8 cellular contexts compared by ENCODE assay signal in genomic region chr6:36679043-36679821, GRCh38. TPM values are rescaled to one million over a fixed set of nuclear protein-coding genes. Genes with fewer than 3 reads are reported as not detected.
DNase-seq lines count a peak whose midpoint lies in the region; ATAC-seq and TF ChIP-seq lines count a peak whose summit lies in the region.

No MANE protein-coding gene starts in this region.

- ATAC-seq in naive thymus-derived CD8-positive, alpha-beta T cell, result no peak
- no peak for ATAC-seq in GM18907 (IDR thresholded peaks at IDR 0.05; ENCODE audit: unreplicated experiment)

- intact Hi-C loops in uterus (cut with DNase I; ENCODE audit: low total_unique reads), result no loop called here

- H3K4me1 Mint-ChIP-seq in naive thymus-derived CD8-positive, alpha-beta T cell, result peaks cover 16 to 48% (median 29%) of the 10 kb centered on the region in 4 donors

- no peaks in the 10 kb centered on the region for H3K9me3 ChIP-seq in uterus

- POLR2A ChIA-PET in naive thymus-derived CD8-positive, alpha-beta T cell (lab: Charles Lee), result interaction anchor here (0.7 to 2.0 kb wide), 13 partner anchors 12 to 377 kb away, joined by 3 to 7 read pairs (median 4); no protein-coding TSS in a partner anchor

- peak; percentile 20 to 25 for TF ChIP-seq POLR2A in uterus (IDR thresholded peaks at IDR 0.05)

- H3K36me3 ChIP-seq in uterus, result no peaks in the 10 kb centered on the region

- peak in 1 of 4 experiments; percentile 1 for TF ChIP-seq CTCF in uterus (IDR thresholded peaks at IDR 0.05)

- peak overlapping the region; percentile 33 to 98 (median 86) for H3K27ac Mint-ChIP-seq in naive thymus-derived CD8-positive, alpha-beta T cell

- H3K27me3 Mint-ChIP-seq in naive thymus-derived CD8-positive, alpha-beta T cell, result peaks cover 0 to 12% (median 0%) of the 10 kb centered on the region in 5 donors

- H3K4me3 Mint-ChIP-seq in naive thymus-derived CD8-positive, alpha-beta T cell, result peak overlapping the region; percentile 84 to 96 (median 91)

- H3K4me1 ChIP-seq in uterus, result peaks cover 0 to 5% of the 10 kb centered on the region in 2 donors

- no peaks in the 10 kb centered on the region for H3K27me3 ChIP-seq in uterus

- peak overlapping the region; percentile 100 for H3K27ac ChIP-seq in uterus

- H3K36me3 Mint-ChIP-seq in naive thymus-derived CD8-positive, alpha-beta T cell, result no peaks in the 10 kb centered on the region

- DNase-seq in ELF-1 (ENCODE audit: low read depth, low spot score), result peak; percentile 66
- peak; percentile 82 for DNase-seq in M059J (ENCODE audit: low read depth)
- peak; percentile 57 for DNase-seq in activated T-cell treated with anti-CD3 and anti-CD28 coated beads, Interleukin-2, amount 50 U/mL, for 1 hour
- DNase-seq in fibroblast of gingiva (ENCODE audit: low read depth), result peak; percentile 63
- DNase-seq in naive thymus-derived CD8-positive, alpha-beta T cell, result peak in 3 of 10 donors; percentile 4 to 27 (median 19)
- DNase-seq in uterus, result peak; percentile 80 to 81
- no peak for DNase-seq in GF-D8 (lab: John Stamatoyannopoulos, UW)

- H3K9me3 Mint-ChIP-seq in naive thymus-derived CD8-positive, alpha-beta T cell, result no peaks in the 10 kb centered on the region

- H3K4me3 ChIP-seq in uterus, result peak overlapping the region; percentile 73 to 94

RNA-seq across cellular contexts. Expression of gene CDKN1A, which starts 0.7 kb away (rescaled TPM):
- total RNA-seq in M059J (2014; rRNA removed; shearing (Covaris generic)), result 48.5 and 53.0 TPM in 2 replicates
- 1 to 10 TPM; 1.9 to 2.7 TPM for total RNA-seq in naive thymus-derived CD8-positive, alpha-beta T cell
- 1 to 10 TPM in 1 of 3 donors, under 1 TPM in 2; 0.12 to 2.0 (median 0.28) TPM for polyA plus RNA-seq in naive thymus-derived CD8-positive, alpha-beta T cell
- 100 to 1,000 TPM in 1 of 4 donors, 10 to 100 TPM in 2, 1 to 10 TPM in 1; 8.8 to 119 (median 75.8) TPM for total RNA-seq in uterus

RNA-seq across cellular contexts. Expression of gene RAB44, which starts 18.4 kb away (rescaled TPM):
- total RNA-seq in M059J (2014; rRNA removed; shearing (Covaris generic)), result not detected in 2 replicates
- not detected for total RNA-seq in naive thymus-derived CD8-positive, alpha-beta T cell
- not detected for polyA plus RNA-seq in naive thymus-derived CD8-positive, alpha-beta T cell
- under 1 TPM in 1 of 4 donors, not detected in 3; 0.37 TPM for total RNA-seq in uterus
